Comparison of ENCODE assay signal across 33 cellular contexts in the genomic region with DNA sequence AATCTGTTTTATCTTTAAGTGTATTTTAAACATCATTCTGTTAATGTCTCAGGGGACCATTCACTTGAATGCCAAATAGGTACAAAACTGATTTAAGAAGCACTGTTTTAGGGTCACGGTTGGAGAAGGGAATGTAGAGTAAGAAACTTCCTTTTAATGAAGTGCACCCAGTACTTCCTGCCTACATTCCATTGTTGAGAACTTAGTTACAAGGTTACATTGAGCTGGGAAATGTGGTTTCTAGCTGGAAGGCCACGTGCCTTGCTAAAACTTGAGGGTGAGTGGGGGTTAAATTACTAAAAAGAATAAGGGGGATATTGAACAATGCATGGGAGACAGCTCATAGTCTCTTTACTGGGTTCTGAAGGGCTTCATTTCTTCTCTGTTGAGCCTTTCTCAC.
DNase-seq lines count a peak whose midpoint lies in the region; ATAC-seq and TF ChIP-seq lines count a peak whose summit lies in the region.
"Had no signal": no experiment of that assay in that cellular context is flagged by ENCODE, and none has a peak within 500 bp of the region (broad histone marks: within the 10 kb centered on the region; RNA-seq: fewer than 3 reads in every experiment).

No MANE protein-coding gene starts in this region.

- H3K9me2 ChIP-seq in Karpas-422 (replicated peaks; ENCODE audit: insufficient read depth, low read length), result no peaks in the 10 kb centered on the region

- no peaks in the 10 kb centered on the region for H3K9me3 ChIP-seq in Karpas-422 (ENCODE audit: low read length)
- H3K9me3 ChIP-seq: sigmoid colon, thyroid gland, vagina had no signal

- no peak overlapping the region for H3K27ac ChIP-seq in Karpas-422 (ENCODE audit: low read length)
- H3K27ac ChIP-seq: cardiac muscle cell, coronary artery, epithelial cell of prostate, KMS-11, sigmoid colon, thyroid gland, vagina, VCaP had no signal

- peaks cover 12% of the 10 kb centered on the region for H3K9me3 Mint-ChIP-seq in nephron progenitor cell
- H3K9me3 Mint-ChIP-seq: activated naive CD4-positive, alpha-beta T cell treated with anti-CD3 and anti-CD28 coated beads, Interleukin-2, amount 50 U/mL, for 24 hours; naive B cell had no signal

- H2AFZ ChIP-seq in Karpas-422 (ENCODE audit: low read length), result no peak overlapping the region

- H3K4me3 ChIP-seq in Karpas-422 (ENCODE audit: low read length) (no peak overlapping the region), astrocyte of the spinal cord (ENCODE audit: low read depth, low read length) (no peak overlapping the region)
- H3K4me3 ChIP-seq: cardiac muscle cell, coronary artery, sigmoid colon, thyroid gland, vagina had no signal

- in situ Hi-C loops in astrocyte of the spinal cord (cut with HindIII; ENCODE audit: low sequenced_read_pairs), result no loop called here

- H3K36me3 Mint-ChIP-seq in nephron progenitor cell (ENCODE audit: low read depth), result no peaks in the 10 kb centered on the region
- H3K36me3 Mint-ChIP-seq: activated naive CD4-positive, alpha-beta T cell treated with anti-CD3 and anti-CD28 coated beads, Interleukin-2, amount 50 U/mL, for 24 hours; mesothelial cell of epicardium; naive B cell had no signal

- H3K4me2 ChIP-seq in Karpas-422 (ENCODE audit: low read depth, low read length, poor library complexity, severe bottlenecking), result no peak overlapping the region
- H3K4me2 ChIP-seq: KMS-11 had no signal

- peak; percentile 26 for DNase-seq in GM03348 (ENCODE audit: low spot score)
- peak; percentile 42 for DNase-seq in Karpas-422
- peak; percentile 3 for DNase-seq in astrocyte of the spinal cord (ENCODE audit: low read depth, low spot score)
- no peak for DNase-seq in nephron progenitor cell
- no peak for DNase-seq in epidermal melanocyte (ENCODE audit: insufficient read length, low spot score)
- DNase-seq: activated CD4-positive, alpha-beta T cell treated with anti-CD3 and anti-CD28 coated beads for 4 hours; activated CD8-positive, alpha-beta memory T cell treated with anti-CD3 and anti-CD28 coated beads for 24 hours; activated T-cell treated with anti-CD3 and anti-CD28 coated beads for 4 hours; amygdala; C1 segment of cervical spinal cord; COR-L47; effector CD8-positive, alpha-beta T cell; naive B cell; NCI-H1048; NCI-H2107; nucleus accumbens; Right ventricle myocardium superior; sigmoid colon; stimulated activated CD4-positive, alpha-beta T cell treated with anti-CD3 and anti-CD28 coated beads, Interleukin-4, amount 100 ng/mL, for 1 hour; T-helper 2 cell; thyroid gland had no signal

- H3K4me1 ChIP-seq in Karpas-422 (ENCODE audit: low read length), result no peaks in the 10 kb centered on the region
- H3K4me1 ChIP-seq: sigmoid colon, thyroid gland, vagina had no signal

- ATAC-seq in HG03354 (IDR thresholded peaks at IDR 0.05; ENCODE audit: poor library complexity, severe bottlenecking, unreplicated experiment) (no peak), GM19023 (IDR thresholded peaks at IDR 0.05; ENCODE audit: unreplicated experiment) (no peak)
- ATAC-seq: Panc1 had no signal

- H3K4me1 Mint-ChIP-seq in nephron progenitor cell, result peaks cover 10% of the 10 kb centered on the region
- H3K4me1 Mint-ChIP-seq: activated naive CD4-positive, alpha-beta T cell treated with anti-CD3 and anti-CD28 coated beads, Interleukin-2, amount 50 U/mL, for 24 hours had no signal

- H3K27me3 ChIP-seq in Karpas-422 (ENCODE audit: low read length), result no peaks in the 10 kb centered on the region
- H3K27me3 ChIP-seq: cardiac muscle cell, sigmoid colon, thyroid gland, vagina had no signal

- H3K36me3 ChIP-seq in Karpas-422 (ENCODE audit: insufficient read depth, low read length), result no peaks in the 10 kb centered on the region
- H3K36me3 ChIP-seq: cardiac muscle cell, sigmoid colon, thyroid gland, vagina had no signal

- H3K79me2 ChIP-seq in Karpas-422 (ENCODE audit: low read length), result no peaks in the 10 kb centered on the region

- TF ChIP-seq CTCF in astrocyte of the spinal cord (IDR thresholded peaks at IDR 0.05; ENCODE audit: low read depth, low read length) (no peak), nephron progenitor cell (IDR thresholded peaks at IDR 0.05) (no peak)

- no peak overlapping the region for H3K9ac ChIP-seq in Karpas-422 (ENCODE audit: low read length)
- H3K9ac ChIP-seq: KMS-11 had no signal

- peaks cover 8% of the 10 kb centered on the region for H3K27me3 Mint-ChIP-seq in nephron progenitor cell (ENCODE audit: low read depth, poor library complexity)
- H3K27me3 Mint-ChIP-seq: naive B cell, progenitor cell of endocrine pancreas had no signal

- no peak overlapping the region for H3K4me3 Mint-ChIP-seq in nephron progenitor cell
- H3K4me3 Mint-ChIP-seq: activated naive CD4-positive, alpha-beta T cell treated with anti-CD3 and anti-CD28 coated beads, Interleukin-2, amount 50 U/mL, for 24 hours; mesothelial cell of epicardium had no signal

- H3K27ac Mint-ChIP-seq in nephron progenitor cell, result peak overlapping the region; percentile 16
- H3K27ac Mint-ChIP-seq: activated naive CD4-positive, alpha-beta T cell treated with anti-CD3 and anti-CD28 coated beads, Interleukin-2, amount 50 U/mL, for 24 hours; mesothelial cell of epicardium; naive B cell; progenitor cell of endocrine pancreas had no signal

- H4K20me1 ChIP-seq in Karpas-422 (ENCODE audit: insufficient read depth, low read depth, low read length), result no peaks in the 10 kb centered on the region

Comparison
In these comparisons a context has a peak if more than half of its experiments do, and no peak if none do; other contexts are left out.
1. DNase-seq: peak in GM03348 (single experiment), Karpas-422 (single experiment) and astrocyte of the spinal cord (single experiment); none in nephron progenitor cell (single experiment) and epidermal melanocyte (single experiment).